29 cellular contexts compared by ENCODE assay signal in genomic region chr2:204361738-204362137, GRCh38.
A peak's percentile ranks its signal among the peaks of the same experiment; 100 is the strongest.
DNase-seq lines count a peak whose midpoint lies in the region; TF ChIP-seq lines count a peak whose summit lies in the region.
"Had no signal": no experiment of that assay in that cellular context is flagged by ENCODE, and none has a peak within 500 bp of the region (broad histone marks: within the 10 kb centered on the region; RNA-seq: fewer than 3 reads in every experiment).

No MANE protein-coding gene starts in this region.

- no peak for TF ChIP-seq CTCF in neural cell (IDR thresholded peaks at IDR 0.05; ENCODE audit: poor library complexity, severe bottlenecking)

- CTCF ChIA-PET in activated CD4-positive, alpha-beta T cell treated with anti-CD3 and anti-CD28 coated beads, Interleukin-2, amount 10 ng/mL, durations not matched to agents 7 days and 5 days (lab: Charles Lee): interaction anchor here (1.2 kb wide), 1 partner anchor 365 kb away, joined by 3 read pairs; no protein-coding TSS in a partner anchor

- peak overlapping the region; percentile 26 for H3K27ac ChIP-seq in neural cell (ENCODE audit: low read length)
- H3K27ac ChIP-seq: 22Rv1; A549; BLaER1; BLaER1 treated with 17β-estradiol and CSF1 and Interleukin-3, amounts not matched to agents 10 nM and 100 nM; C4-2B had no signal

- H3K4me2 ChIP-seq in neural cell (ENCODE audit: low read length): no peak overlapping the region
- H3K4me2 ChIP-seq: A549; BLaER1; BLaER1 treated with 17β-estradiol and CSF1 and Interleukin-3, amounts not matched to agents 10 nM and 100 nM had no signal

- no peak overlapping the region for H2AFZ ChIP-seq in neural cell (ENCODE audit: low read depth, low read length)

- H3K36me3 Mint-ChIP-seq in activated CD4-positive, alpha-beta T cell treated with anti-CD3 and anti-CD28 coated beads, Interleukin-2, amount 10 ng/mL, durations not matched to agents 7 days and 5 days (ENCODE audit: low read depth): no peaks in the 10 kb centered on the region
- H3K36me3 Mint-ChIP-seq: CD14-positive monocyte; CD4-positive, alpha-beta memory T cell; CD4-positive, CD25-positive, alpha-beta regulatory T cell; CD8-positive, alpha-beta T cell had no signal

- no peaks in the 10 kb centered on the region for H3F3A ChIP-seq in neural cell (ENCODE audit: insufficient read depth, low read length, poor library complexity, severe bottlenecking)

- no peaks in the 10 kb centered on the region for H3K9me3 Mint-ChIP-seq in activated CD4-positive, alpha-beta T cell treated with anti-CD3 and anti-CD28 coated beads, Interleukin-2, amount 10 ng/mL, durations not matched to agents 7 days and 5 days
- H3K9me3 Mint-ChIP-seq: CD4-positive, alpha-beta memory T cell; CD4-positive, alpha-beta T cell; CD4-positive, CD25-positive, alpha-beta regulatory T cell; CD8-positive, alpha-beta memory T cell; CD8-positive, alpha-beta T cell had no signal

- H3K36me3 ChIP-seq in neural cell (ENCODE audit: insufficient read depth, low read length): no peaks in the 10 kb centered on the region
- H3K36me3 ChIP-seq: BE2C; BLaER1; BLaER1 treated with 17β-estradiol and CSF1 and Interleukin-3, amounts not matched to agents 10 nM and 100 nM had no signal

- no peaks in the 10 kb centered on the region for H3K4me1 Mint-ChIP-seq in activated CD4-positive, alpha-beta T cell treated with anti-CD3 and anti-CD28 coated beads, Interleukin-2, amount 10 ng/mL, durations not matched to agents 7 days and 5 days
- H3K4me1 Mint-ChIP-seq: B cell; CD4-positive, alpha-beta memory T cell; CD4-positive, CD25-positive, alpha-beta regulatory T cell; CD8-positive, alpha-beta memory T cell had no signal

- peaks cover 15% of the 10 kb centered on the region for H3K27me3 Mint-ChIP-seq in activated CD4-positive, alpha-beta T cell treated with anti-CD3 and anti-CD28 coated beads, Interleukin-2, amount 10 ng/mL, durations not matched to agents 7 days and 5 days
- H3K27me3 Mint-ChIP-seq: B cell had no signal

- no peak overlapping the region for H3K27ac Mint-ChIP-seq in activated CD4-positive, alpha-beta T cell treated with anti-CD3 and anti-CD28 coated beads, Interleukin-2, amount 10 ng/mL, durations not matched to agents 7 days and 5 days
- H3K27ac Mint-ChIP-seq: B cell; CD14-positive monocyte; CD4-positive, alpha-beta memory T cell; CD4-positive, alpha-beta T cell; CD4-positive, CD25-positive, alpha-beta regulatory T cell; CD8-positive, alpha-beta memory T cell; CD8-positive, alpha-beta T cell had no signal

- no peaks in the 10 kb centered on the region for H3K79me2 ChIP-seq in neural cell (replicated peaks; ENCODE audit: insufficient read depth, low read length)

- no peaks in the 10 kb centered on the region for H3K27me3 ChIP-seq in neural cell (ENCODE audit: insufficient read depth, low read depth, low read length)
- H3K27me3 ChIP-seq: BE2C; BLaER1; BLaER1 treated with 17β-estradiol and CSF1 and Interleukin-3, amounts not matched to agents 10 nM and 100 nM had no signal

- DNase-seq in NCI-H446 treated with DMSO at 0.1 percent for 48 hours (lab: John Stamatoyannopoulos, UW) (peak; percentile 1), NCI-H446 (lab: John Stamatoyannopoulos, UW) (no peak), NCI-H69 (lab: John Stamatoyannopoulos, UW) (peak; percentile 17), GF-D8 (lab: John Stamatoyannopoulos, UW) (no peak)
- DNase-seq in activated CD4-positive, alpha-beta T cell treated with anti-CD3 and anti-CD28 coated beads, Interleukin-2, amount 10 ng/mL, durations not matched to agents 7 days and 5 days: no peak
- DNase-seq: 8988T; ACHN; AML-193; BE2C; Caco-2; Calu3; CD4-positive, alpha-beta memory T cell; CD4-positive, alpha-beta T cell; CD4-positive, CD25-positive, alpha-beta regulatory T cell; CD8-positive, alpha-beta memory T cell; CD8-positive, alpha-beta T cell; DMS 273 treated with DMSO at 0.1 percent for 48 hours; DMS153; DMS53; DND-41; EL had no signal

- no peak for TF ChIP-seq RAD21 in neural cell (conservative IDR thresholded peaks at IDR 0.05)

- no peaks in the 10 kb centered on the region for H3K9me2 ChIP-seq in neural cell (ENCODE audit: insufficient read depth, low read length)

- no peak overlapping the region for H3K9ac ChIP-seq in neural cell (ENCODE audit: low read length)
- H3K9ac ChIP-seq: BLaER1; BLaER1 treated with 17β-estradiol and CSF1 and Interleukin-3, amounts not matched to agents 10 nM and 100 nM had no signal

- no peak overlapping the region for H3K4me3 Mint-ChIP-seq in activated CD4-positive, alpha-beta T cell treated with anti-CD3 and anti-CD28 coated beads, Interleukin-2, amount 10 ng/mL, durations not matched to agents 7 days and 5 days
- H3K4me3 Mint-ChIP-seq: B cell; CD14-positive monocyte; CD4-positive, alpha-beta memory T cell; CD4-positive, alpha-beta T cell; CD4-positive, CD25-positive, alpha-beta regulatory T cell; CD8-positive, alpha-beta memory T cell; CD8-positive, alpha-beta T cell had no signal

- no peaks in the 10 kb centered on the region for H4K20me1 ChIP-seq in neural cell (ENCODE audit: insufficient read depth)
- H4K20me1 ChIP-seq: BLaER1; BLaER1 treated with 17β-estradiol and CSF1 and Interleukin-3, amounts not matched to agents 10 nM and 100 nM had no signal

- no peaks in the 10 kb centered on the region for H3K9me3 ChIP-seq in neural cell (ENCODE audit: low read length)
- H3K9me3 ChIP-seq: A549; BE2C; BLaER1; BLaER1 treated with 17β-estradiol and CSF1 and Interleukin-3, amounts not matched to agents 10 nM and 100 nM; Caco-2 had no signal

- H3K4me3 ChIP-seq in neural cell (ENCODE audit: low read length): no peak overlapping the region
- H3K4me3 ChIP-seq: A549; BLaER1; BLaER1 treated with 17β-estradiol and CSF1 and Interleukin-3, amounts not matched to agents 10 nM and 100 nM had no signal

- TF ChIP-seq EP300 in neural cell (conservative IDR thresholded peaks at IDR 0.05; ENCODE audit: poor library complexity, severe bottlenecking): peak; percentile 84

- POLR2A ChIA-PET in activated CD4-positive, alpha-beta T cell treated with anti-CD3 and anti-CD28 coated beads, Interleukin-2, amount 10 ng/mL, durations not matched to agents 7 days and 5 days (lab: Charles Lee): no interaction called here

TF ChIP-seq in neural cell, 6 proteins besides CTCF, POLR2A, EP300 and RAD21:
- peak; percentile 57 for TF ChIP-seq POLR2AphosphoS5 (IDR thresholded peaks at IDR 0.05)
- no peak for TF ChIP-seq MXI1 (conservative IDR thresholded peaks at IDR 0.05; ENCODE audit: poor library complexity, severe bottlenecking)
- TF ChIP-seq, protein P1, sequence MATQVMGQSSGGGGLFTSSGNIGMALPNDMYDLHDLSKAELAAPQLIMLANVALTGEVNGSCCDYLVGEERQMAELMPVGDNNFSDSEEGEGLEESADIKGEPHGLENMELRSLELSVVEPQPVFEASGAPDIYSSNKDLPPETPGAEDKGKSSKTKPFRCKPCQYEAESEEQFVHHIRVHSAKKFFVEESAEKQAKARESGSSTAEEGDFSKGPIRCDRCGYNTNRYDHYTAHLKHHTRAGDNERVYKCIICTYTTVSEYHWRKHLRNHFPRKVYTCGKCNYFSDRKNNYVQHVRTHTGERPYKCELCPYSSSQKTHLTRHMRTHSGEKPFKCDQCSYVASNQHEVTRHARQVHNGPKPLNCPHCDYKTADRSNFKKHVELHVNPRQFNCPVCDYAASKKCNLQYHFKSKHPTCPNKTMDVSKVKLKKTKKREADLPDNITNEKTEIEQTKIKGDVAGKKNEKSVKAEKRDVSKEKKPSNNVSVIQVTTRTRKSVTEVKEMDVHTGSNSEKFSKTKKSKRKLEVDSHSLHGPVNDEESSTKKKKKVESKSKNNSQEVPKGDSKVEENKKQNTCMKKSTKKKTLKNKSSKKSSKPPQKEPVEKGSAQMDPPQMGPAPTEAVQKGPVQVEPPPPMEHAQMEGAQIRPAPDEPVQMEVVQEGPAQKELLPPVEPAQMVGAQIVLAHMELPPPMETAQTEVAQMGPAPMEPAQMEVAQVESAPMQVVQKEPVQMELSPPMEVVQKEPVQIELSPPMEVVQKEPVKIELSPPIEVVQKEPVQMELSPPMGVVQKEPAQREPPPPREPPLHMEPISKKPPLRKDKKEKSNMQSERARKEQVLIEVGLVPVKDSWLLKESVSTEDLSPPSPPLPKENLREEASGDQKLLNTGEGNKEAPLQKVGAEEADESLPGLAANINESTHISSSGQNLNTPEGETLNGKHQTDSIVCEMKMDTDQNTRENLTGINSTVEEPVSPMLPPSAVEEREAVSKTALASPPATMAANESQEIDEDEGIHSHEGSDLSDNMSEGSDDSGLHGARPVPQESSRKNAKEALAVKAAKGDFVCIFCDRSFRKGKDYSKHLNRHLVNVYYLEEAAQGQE (IDR thresholded peaks at IDR 0.05; ENCODE audit: borderline replicate concordance): peak; percentile 100

Comparison
In these comparisons a context has a peak if more than half of its experiments do, and no peak if none do; other contexts are left out.
1. DNase-seq: peak in NCI-H446 treated with DMSO at 0.1 percent for 48 hours (single experiment) and NCI-H69 (single experiment); none in NCI-H446 (0 of 2), GF-D8 (single experiment) and activated CD4-positive, alpha-beta T cell treated with anti-CD3 and anti-CD28 coated beads, Interleukin-2, amount 10 ng/mL, durations not matched to agents 7 days and 5 days (single experiment).